In genomic region chr12:109264943-109265650, GRCh38 we compare ENCODE assay signal across 1 cellular context.
TF ChIP-seq lines count a peak whose summit lies in the region.

No MANE protein-coding gene starts in this region.

TF ChIP-seq in H1, 55 proteins besides CTCF, POLR2A, EP300 and RAD21:
- TF ChIP-seq ATF2 (IDR thresholded peaks at IDR 0.05; ENCODE audit: low read length): no peak
- no peak for TF ChIP-seq KDM4A (IDR thresholded peaks at IDR 0.05; ENCODE audit: low read depth, low read length, severe bottlenecking)
- TF ChIP-seq RFX5 (IDR thresholded peaks at IDR 0.05; ENCODE audit: borderline replicate concordance, low read depth, low read length): no peak
- TF ChIP-seq BCL11A (IDR thresholded peaks at IDR 0.05; ENCODE audit: low read depth in 2 of 2, low read length in 2 of 2): no peak
- TF ChIP-seq JUN (IDR thresholded peaks at IDR 0.05; ENCODE audit: low read depth, low read length): no peak
- TF ChIP-seq USF2 (IDR thresholded peaks at IDR 0.05; ENCODE audit: low read length): no peak
TF ChIP-seq in H1: peak in this region for 0.
